In genomic region chr9:12717907-12718306, GRCh38 we compare ENCODE assay signal across 17 cellular contexts. TPM values are rescaled to one million over a fixed set of nuclear protein-coding genes. Genes with fewer than 3 reads are reported as not detected.
"Had no signal": no experiment of that assay in that cellular context is flagged by ENCODE, and none has a peak within 500 bp of the region (broad histone marks: within the 10 kb centered on the region; RNA-seq: fewer than 3 reads in every experiment).

No MANE protein-coding gene starts in this region.

- H3K4me3 ChIP-seq: esophagus squamous epithelium, gastroesophageal sphincter, lower lobe of right lung, ovary, right atrium auricular region, sigmoid colon, skin epidermis had no signal

- H3K4me1 Mint-ChIP-seq: immature natural killer cell; memory B cell; naive thymus-derived CD8-positive, alpha-beta T cell had no signal

- H3K4me1 ChIP-seq: esophagus squamous epithelium, lower lobe of right lung, right atrium auricular region had no signal

- H3K27ac Mint-ChIP-seq: effector memory CD8-positive, alpha-beta T cell; immature natural killer cell; memory B cell; naive thymus-derived CD8-positive, alpha-beta T cell; type B pancreatic cell had no signal

- H3K9me3 ChIP-seq: esophagus squamous epithelium, gastroesophageal sphincter, left ventricle myocardium inferior, lower lobe of right lung, ovary, right atrium auricular region, sigmoid colon had no signal

- H3K36me3 ChIP-seq: esophagus squamous epithelium, gastroesophageal sphincter, left ventricle myocardium inferior, lower lobe of right lung, ovary, right atrium auricular region, sigmoid colon had no signal

- H3K27me3 ChIP-seq: esophagus squamous epithelium, gastroesophageal sphincter, ovary, right atrium auricular region, sigmoid colon had no signal

- H3K4me3 Mint-ChIP-seq: effector memory CD8-positive, alpha-beta T cell; immature natural killer cell; memory B cell; naive thymus-derived CD8-positive, alpha-beta T cell; type B pancreatic cell had no signal

- DNase-seq: effector memory CD8-positive, alpha-beta T cell; esophagus squamous epithelium; immature natural killer cell; left cardiac atrium; left ventricle myocardium inferior; lower lobe of right lung; naive thymus-derived CD8-positive, alpha-beta T cell; ovary; sigmoid colon; stimulated activated CD4-positive, alpha-beta T cell treated with anti-CD3 and anti-CD28 coated beads, Interleukin-12 subunit alpha, Interleukin-12 subunit beta, amount 100 ng/mL, for 4 hours; stimulated activated naive CD4-positive, alpha-beta T cell treated with Interleukin-2 at 50 U/mL for 16 hours had no signal

- ATAC-seq: effector memory CD8-positive, alpha-beta T cell; gastroesophageal sphincter; naive thymus-derived CD8-positive, alpha-beta T cell had no signal

- H3K9me3 Mint-ChIP-seq: type B pancreatic cell had no signal

- H3K27ac ChIP-seq: esophagus squamous epithelium, gastroesophageal sphincter, left ventricle myocardium inferior, lower lobe of right lung, ovary, right atrium auricular region, sigmoid colon had no signal

- H3K36me3 Mint-ChIP-seq: immature natural killer cell; memory B cell; naive thymus-derived CD8-positive, alpha-beta T cell; type B pancreatic cell had no signal

- H3K27me3 Mint-ChIP-seq: effector memory CD8-positive, alpha-beta T cell; memory B cell; naive thymus-derived CD8-positive, alpha-beta T cell; type B pancreatic cell had no signal

RNA-seq across cellular contexts. Expression of gene TYRP1, which starts 24.7 kb away (rescaled TPM):
- polyA plus RNA-seq: immature natural killer cell; naive thymus-derived CD8-positive, alpha-beta T cell; neural cell had no signal

RNA-seq across cellular contexts. Expression of gene LURAP1L, which starts 56.9 kb away (rescaled TPM):
- polyA plus RNA-seq: immature natural killer cell; naive thymus-derived CD8-positive, alpha-beta T cell had no signal
